1 cellular context compared by ENCODE assay signal in genomic region chr3:23884481-23884880, GRCh38.
TF ChIP-seq lines count a peak whose summit lies in the region.

No MANE protein-coding gene starts in this region.

TF ChIP-seq in HCT116, 20 proteins besides CTCF, POLR2A, EP300 and RAD21:
- TF ChIP-seq, protein P1, sequence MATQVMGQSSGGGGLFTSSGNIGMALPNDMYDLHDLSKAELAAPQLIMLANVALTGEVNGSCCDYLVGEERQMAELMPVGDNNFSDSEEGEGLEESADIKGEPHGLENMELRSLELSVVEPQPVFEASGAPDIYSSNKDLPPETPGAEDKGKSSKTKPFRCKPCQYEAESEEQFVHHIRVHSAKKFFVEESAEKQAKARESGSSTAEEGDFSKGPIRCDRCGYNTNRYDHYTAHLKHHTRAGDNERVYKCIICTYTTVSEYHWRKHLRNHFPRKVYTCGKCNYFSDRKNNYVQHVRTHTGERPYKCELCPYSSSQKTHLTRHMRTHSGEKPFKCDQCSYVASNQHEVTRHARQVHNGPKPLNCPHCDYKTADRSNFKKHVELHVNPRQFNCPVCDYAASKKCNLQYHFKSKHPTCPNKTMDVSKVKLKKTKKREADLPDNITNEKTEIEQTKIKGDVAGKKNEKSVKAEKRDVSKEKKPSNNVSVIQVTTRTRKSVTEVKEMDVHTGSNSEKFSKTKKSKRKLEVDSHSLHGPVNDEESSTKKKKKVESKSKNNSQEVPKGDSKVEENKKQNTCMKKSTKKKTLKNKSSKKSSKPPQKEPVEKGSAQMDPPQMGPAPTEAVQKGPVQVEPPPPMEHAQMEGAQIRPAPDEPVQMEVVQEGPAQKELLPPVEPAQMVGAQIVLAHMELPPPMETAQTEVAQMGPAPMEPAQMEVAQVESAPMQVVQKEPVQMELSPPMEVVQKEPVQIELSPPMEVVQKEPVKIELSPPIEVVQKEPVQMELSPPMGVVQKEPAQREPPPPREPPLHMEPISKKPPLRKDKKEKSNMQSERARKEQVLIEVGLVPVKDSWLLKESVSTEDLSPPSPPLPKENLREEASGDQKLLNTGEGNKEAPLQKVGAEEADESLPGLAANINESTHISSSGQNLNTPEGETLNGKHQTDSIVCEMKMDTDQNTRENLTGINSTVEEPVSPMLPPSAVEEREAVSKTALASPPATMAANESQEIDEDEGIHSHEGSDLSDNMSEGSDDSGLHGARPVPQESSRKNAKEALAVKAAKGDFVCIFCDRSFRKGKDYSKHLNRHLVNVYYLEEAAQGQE (IDR thresholded peaks at IDR 0.05; ENCODE audit: low read depth) = no peak
- TF ChIP-seq TCF7L2 (IDR thresholded peaks at IDR 0.05; ENCODE audit: borderline replicate concordance, extremely low read depth, insufficient read depth, insufficient read length) = no peak
